1 cellular context compared by ENCODE assay signal in genomic region chr22:27540247-27540646, GRCh38.
TF ChIP-seq lines count a peak whose summit lies in the region.

No MANE protein-coding gene starts in this region.

TF ChIP-seq in GM23338, 12 proteins besides CTCF, POLR2A, EP300 and RAD21:
- no peak for TF ChIP-seq ZNF462 (CRISPR knock-in tag; IDR thresholded peaks at IDR 0.05)
- TF ChIP-seq REST (IDR thresholded peaks at IDR 0.05; ENCODE audit: unreplicated experiment), result no peak
- TF ChIP-seq CREB1 (CRISPR knock-in tag; IDR thresholded peaks at IDR 0.05; ENCODE audit: low read depth), result no peak
- TF ChIP-seq NANOG (IDR thresholded peaks at IDR 0.05; ENCODE audit: borderline replicate concordance), result no peak
- TF ChIP-seq EZH2 (IDR thresholded peaks at IDR 0.05; ENCODE audit: low read depth, unreplicated experiment), result no peak
- no peak for TF ChIP-seq ZNF331 (CRISPR knock-in tag; IDR thresholded peaks at IDR 0.05; ENCODE audit: low read depth)
- no peak for TF ChIP-seq ZNF114 (CRISPR knock-in tag; IDR thresholded peaks at IDR 0.05)
- TF ChIP-seq EZH2phosphoT487 (IDR thresholded peaks at IDR 0.05; ENCODE audit: unreplicated experiment), result no peak
- no peak for TF ChIP-seq JUNB (IDR thresholded peaks at IDR 0.05; ENCODE audit: unreplicated experiment)
- no peak for TF ChIP-seq STAT1 (IDR thresholded peaks at IDR 0.05; ENCODE audit: unreplicated experiment)
